1 cellular context compared by ENCODE assay signal in genomic region chr12:125220404-125221273, GRCh38.
TF ChIP-seq lines count a peak whose summit lies in the region.

No MANE protein-coding gene starts in this region.

TF ChIP-seq in HEK293, 187 proteins besides CTCF, POLR2A, EP300 and RAD21 (continued from another document):
- TF ChIP-seq ZNF692 (tag by site-specific recombination; IDR thresholded peaks at IDR 0.05) (0 out of 2 replicates have a peak, but pooled peaks have one; percentile 33), ZBTB20 (tag by site-specific recombination; IDR thresholded peaks at IDR 0.05) (peak; percentile 37; the same call in 1 of the 2 replicates), SP7 (tag by site-specific recombination; IDR thresholded peaks at IDR 0.05) (peak; percentile 37; the same call in 1 of the 2 replicates), INSM2 (tag by site-specific recombination; IDR thresholded peaks at IDR 0.05) (peak; percentile 60; the same call in 1 of the 2 replicates), ZNF76 (tag by site-specific recombination; IDR thresholded peaks at IDR 0.05; ENCODE audit: borderline replicate concordance, low read depth) (no peak), TRIM28 (IDR thresholded peaks at IDR 0.05; ENCODE audit: borderline replicate concordance, low read length) (peak; percentile 82), ZNF600 (tag by site-specific recombination; IDR thresholded peaks at IDR 0.05) (0 out of 2 replicates have a peak, but pooled peaks have one; percentile 50), ZNF585B (tag by site-specific recombination; IDR thresholded peaks at IDR 0.05) (no peak), ZNF596 (tag by site-specific recombination; IDR thresholded peaks at IDR 0.05) (no peak), ZNF580 (tag by site-specific recombination; IDR thresholded peaks at IDR 0.05) (no peak), PRDM2 (tag by site-specific recombination; IDR thresholded peaks at IDR 0.05; ENCODE audit: borderline replicate concordance) (no peak), ZNF558 (tag by site-specific recombination; IDR thresholded peaks at IDR 0.05) (no peak), KLF17 (tag by site-specific recombination; IDR thresholded peaks at IDR 0.05) (no peak), ZNF394 (tag by site-specific recombination; IDR thresholded peaks at IDR 0.05; ENCODE audit: borderline replicate concordance) (peak; percentile 50; the same call in 1 of the 2 replicates), ZNF561 (tag by site-specific recombination; IDR thresholded peaks at IDR 0.05; ENCODE audit: borderline replicate concordance) (no peak), ZNF830 (tag by site-specific recombination; IDR thresholded peaks at IDR 0.05; ENCODE audit: low read depth) (no peak), BCL6B (tag by site-specific recombination; IDR thresholded peaks at IDR 0.05) (no peak), ZNF626 (tag by site-specific recombination; IDR thresholded peaks at IDR 0.05) (no peak), IKZF3 (tag by site-specific recombination; IDR thresholded peaks at IDR 0.05) (0 out of 2 replicates have a peak, but pooled peaks have one; percentile 9), PATZ1 (tag by site-specific recombination; IDR thresholded peaks at IDR 0.05) (no peak), ZNF629 (tag by site-specific recombination; IDR thresholded peaks at IDR 0.05) (peak; percentile 52), RBAK (tag by site-specific recombination; IDR thresholded peaks at IDR 0.05) (no peak), ZNF792 (tag by site-specific recombination; IDR thresholded peaks at IDR 0.05) (no peak)
TF ChIP-seq in HEK293: peak in this region for 27.
